In the genomic region with DNA sequence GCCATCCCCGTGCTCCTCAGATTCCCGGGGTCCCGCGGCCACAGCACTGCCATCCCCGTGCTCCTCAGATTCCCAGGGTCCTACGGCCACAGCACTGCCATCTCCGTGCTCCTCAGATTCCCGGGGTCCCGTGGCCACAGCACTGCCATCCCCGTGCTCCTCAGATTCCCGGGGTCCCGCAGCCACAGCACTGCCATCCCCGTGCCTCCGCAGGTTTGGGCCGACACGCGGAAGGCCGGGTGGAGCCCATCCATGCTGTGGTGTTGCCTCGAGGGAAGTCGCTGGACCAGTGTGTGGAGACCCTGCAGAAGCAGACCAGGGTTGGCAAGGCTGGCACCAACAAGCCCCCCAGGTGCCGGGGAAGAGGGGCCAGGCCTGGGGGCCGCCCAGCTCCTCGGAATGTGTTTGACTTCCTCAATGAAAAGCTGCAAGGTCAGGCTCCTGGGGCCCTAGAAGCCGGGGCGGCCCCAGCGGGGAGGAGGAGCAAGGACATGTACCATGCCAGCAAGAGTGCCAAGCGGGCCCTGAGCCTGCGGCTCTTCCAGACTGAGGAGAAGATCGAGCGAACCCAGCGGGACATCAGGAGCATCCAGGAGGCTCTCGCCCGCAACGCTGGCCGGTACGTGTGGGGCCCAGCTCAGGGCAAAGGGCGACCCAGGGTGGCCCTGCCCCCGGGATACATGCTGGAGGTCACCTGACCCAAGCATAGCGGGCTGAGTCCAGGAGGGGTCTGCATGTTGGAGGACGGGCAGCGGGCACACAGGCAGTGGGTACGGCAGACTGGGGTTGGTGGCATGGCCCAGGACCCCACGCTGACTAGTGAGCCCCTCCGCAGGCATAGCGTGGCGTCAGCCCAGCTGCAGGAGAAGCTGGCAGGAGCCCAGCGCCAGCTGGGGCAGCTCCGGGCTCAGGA, we compare ENCODE assay signal across 3 cellular contexts.
TF ChIP-seq lines count a peak whose summit lies in the region.

No MANE protein-coding gene starts in this region.

TF ChIP-seq in SK-N-SH, 30 proteins besides CTCF, POLR2A, EP300 and RAD21:
- no peak for TF ChIP-seq TEAD4 (IDR thresholded peaks at IDR 0.05; ENCODE audit: borderline replicate concordance, insufficient read depth)
- TF ChIP-seq TAF1 (IDR thresholded peaks at IDR 0.05; ENCODE audit: borderline replicate concordance, low read depth, low read length) = no peak
- no peak for TF ChIP-seq RCOR1 (IDR thresholded peaks at IDR 0.05; ENCODE audit: low read length)
- TF ChIP-seq, protein P1, sequence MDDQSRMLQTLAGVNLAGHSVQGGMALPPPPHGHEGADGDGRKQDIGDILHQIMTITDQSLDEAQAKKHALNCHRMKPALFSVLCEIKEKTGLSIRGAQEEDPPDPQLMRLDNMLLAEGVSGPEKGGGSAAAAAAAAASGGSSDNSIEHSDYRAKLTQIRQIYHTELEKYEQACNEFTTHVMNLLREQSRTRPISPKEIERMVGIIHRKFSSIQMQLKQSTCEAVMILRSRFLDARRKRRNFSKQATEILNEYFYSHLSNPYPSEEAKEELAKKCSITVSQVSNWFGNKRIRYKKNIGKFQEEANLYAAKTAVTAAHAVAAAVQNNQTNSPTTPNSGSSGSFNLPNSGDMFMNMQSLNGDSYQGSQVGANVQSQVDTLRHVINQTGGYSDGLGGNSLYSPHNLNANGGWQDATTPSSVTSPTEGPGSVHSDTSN (IDR thresholded peaks at IDR 0.05) = no peak
- TF ChIP-seq ELF1 (IDR thresholded peaks at IDR 0.05) = no peak
- no peak for TF ChIP-seq FOXJ3 (CRISPR knock-in tag; IDR thresholded peaks at IDR 0.05)
- TF ChIP-seq IRF3 (IDR thresholded peaks at IDR 0.05; ENCODE audit: low read depth, low read length) = no peak
- no peak for TF ChIP-seq EZH2phosphoT487 (IDR thresholded peaks at IDR 0.05; ENCODE audit: borderline replicate concordance, low read depth)
- no peak for TF ChIP-seq SIN3A (IDR thresholded peaks at IDR 0.05; ENCODE audit: borderline replicate concordance, low read depth, low read length)
- TF ChIP-seq NFIC (IDR thresholded peaks at IDR 0.05; ENCODE audit: borderline replicate concordance) = no peak
- no peak for TF ChIP-seq CHD2 (IDR thresholded peaks at IDR 0.05; ENCODE audit: low read length, partially characterized antibody)
- TF ChIP-seq FOXM1 (IDR thresholded peaks at IDR 0.05; ENCODE audit: low read depth) = no peak
TF ChIP-seq in SK-N-SH: peak in this region for 0.

TF ChIP-seq in SK-N-SH treated with all-trans-retinoic acid at 6 μM for 48 hours, 23 proteins besides CTCF, POLR2A, EP300 and RAD21:
- no peak for TF ChIP-seq PPARA (CRISPR knock-in tag; IDR thresholded peaks at IDR 0.05; ENCODE audit: borderline replicate concordance)
- TF ChIP-seq ARNTL (CRISPR knock-in tag; IDR thresholded peaks at IDR 0.05; ENCODE audit: borderline replicate concordance, low read depth) = no peak
- TF ChIP-seq RARB (CRISPR knock-in tag; IDR thresholded peaks at IDR 0.05) = no peak
- no peak for TF ChIP-seq SNAI2 (CRISPR knock-in tag; IDR thresholded peaks at IDR 0.05)

TF ChIP-seq in HCT116, 20 proteins besides CTCF, POLR2A, EP300 and RAD21:
- no peak for TF ChIP-seq ATF3 (IDR thresholded peaks at IDR 0.05)
- TF ChIP-seq REST (IDR thresholded peaks at IDR 0.05; ENCODE audit: low read depth) = no peak
- TF ChIP-seq ZNF274 (IDR thresholded peaks at IDR 0.05; ENCODE audit: low read depth, low read length) = no peak
- TF ChIP-seq ELF1 (IDR thresholded peaks at IDR 0.05; ENCODE audit: borderline replicate concordance, low read depth) = no peak
- no peak for TF ChIP-seq SIN3A (IDR thresholded peaks at IDR 0.05; ENCODE audit: low read depth)
- TF ChIP-seq EZH2phosphoT487 (IDR thresholded peaks at IDR 0.05; ENCODE audit: borderline replicate concordance) = no peak
- TF ChIP-seq TCF7L2 (IDR thresholded peaks at IDR 0.05; ENCODE audit: borderline replicate concordance, extremely low read depth, insufficient read depth, insufficient read length) = no peak
- no peak for TF ChIP-seq EZH2 (IDR thresholded peaks at IDR 0.05)
- no peak for TF ChIP-seq CEBPB (IDR thresholded peaks at IDR 0.05; ENCODE audit: low read depth)
- TF ChIP-seq POLR2AphosphoS5 (IDR thresholded peaks at IDR 0.05; ENCODE audit: low read depth, low read length) = no peak
- TF ChIP-seq CBX3 (IDR thresholded peaks at IDR 0.05; ENCODE audit: low read depth) = no peak
- TF ChIP-seq SP1 (IDR thresholded peaks at IDR 0.05; ENCODE audit: low read depth) = no peak
- no peak for TF ChIP-seq EGR1 (IDR thresholded peaks at IDR 0.05; ENCODE audit: low read depth)
- TF ChIP-seq SRF (IDR thresholded peaks at IDR 0.05; ENCODE audit: low read depth) = no peak
- no peak for TF ChIP-seq JUND (IDR thresholded peaks at IDR 0.05)
TF ChIP-seq in HCT116: peak in this region for 0.
